Comparison of ENCODE assay signal across 36 cellular contexts in the genomic region with DNA sequence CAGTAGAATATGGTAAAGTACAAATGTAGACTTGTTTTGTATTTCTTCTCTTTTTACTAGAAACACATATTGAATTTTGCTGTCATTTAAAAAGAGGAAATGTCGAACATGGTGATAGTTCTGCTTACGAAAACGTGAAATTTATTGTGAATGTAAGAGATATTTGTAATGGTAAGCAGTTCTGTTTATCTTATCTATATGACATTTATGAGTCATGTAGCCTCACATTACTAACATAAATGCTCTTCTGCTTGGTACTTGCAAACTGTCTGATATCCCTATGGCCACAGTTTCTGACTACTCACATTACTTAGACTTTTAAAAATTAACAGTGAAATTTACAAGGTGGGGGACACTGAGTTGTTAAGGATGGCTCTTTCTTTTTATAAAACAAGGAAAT. TPM values are rescaled to one million over a fixed set of nuclear protein-coding genes. Genes with fewer than 3 reads are reported as not detected.
"Had no signal": no experiment of that assay in that cellular context is flagged by ENCODE, and none has a peak within 500 bp of the region (broad histone marks: within the 10 kb centered on the region; RNA-seq: fewer than 3 reads in every experiment).

No MANE protein-coding gene starts in this region.

- FAIRE-seq: endometrium, endothelial cell of umbilical vein had no signal

- H3K4me1 Mint-ChIP-seq: activated CD4-positive, alpha-beta T cell treated with anti-CD3 and anti-CD28 coated beads for 36 hours; activated CD4-positive, alpha-beta T cell treated with anti-CD3 and anti-CD28 coated beads, Interleukin-2, amount 10 ng/mL, durations not matched to agents 24 days and 14 days; activated CD8-positive, alpha-beta memory T cell treated with anti-CD3 and anti-CD28 coated beads, Interleukin-2, amount 10 ng/mL, durations not matched to agents 7 days and 5 days; activated naive CD4-positive, alpha-beta T cell treated with anti-CD3 and anti-CD28 coated beads, Interleukin-2, amount 10 ng/mL, durations not matched to agents 7 days and 5 days; activated naive CD8-positive, alpha-beta T cell treated with anti-CD3 and anti-CD28 coated beads, Interleukin-2, amount 10 ng/mL, durations not matched to agents 7 days and 5 days; brain had no signal

- H3K4me3 ChIP-seq: ascending aorta, breast epithelium, cardiac muscle cell, colonic mucosa, gastrocnemius medialis, heart left ventricle had no signal

- DNase-seq: activated CD4-positive, alpha-beta memory T cell treated with anti-CD3 and anti-CD28 coated beads for 36 hours; activated CD4-positive, alpha-beta T cell treated with anti-CD3 and anti-CD28 coated beads for 36 hours; activated CD4-positive, alpha-beta T cell treated with anti-CD3 and anti-CD28 coated beads, Interleukin-2, amount 10 ng/mL, durations not matched to agents 24 days and 14 days; activated CD4-positive, CD25-positive, alpha-beta regulatory T cell; activated CD4-positive, CD25-positive, alpha-beta regulatory T cell treated with anti-CD3 and anti-CD28 coated beads, Interleukin-2, amount 50 U/mL, for 72 hours; activated CD8-positive, alpha-beta memory T cell treated with anti-CD3 and anti-CD28 coated beads, Interleukin-2, amount 10 ng/mL, durations not matched to agents 7 days and 5 days; activated CD8-positive, alpha-beta memory T cell treated with anti-CD3 and anti-CD28 coated beads, Interleukin-2, amount 50 U/mL, for 4 hours; activated CD8-positive, alpha-beta T cell treated with anti-CD3 and anti-CD28 coated beads, Interleukin-2, amount 10 ng/mL, durations not matched to agents 7 days and 5 days; activated gamma-delta T cell; activated naive CD4-positive, alpha-beta T cell; activated naive CD4-positive, alpha-beta T cell treated with anti-CD3 and anti-CD28 coated beads, Interleukin-2, amount 10 ng/mL, durations not matched to agents 7 days and 5 days; activated naive CD8-positive, alpha-beta T cell treated with anti-CD3 and anti-CD28 coated beads, Interleukin-2, amount 10 ng/mL, durations not matched to agents 7 days and 5 days; activated T-cell treated with anti-CD3 and anti-CD28 coated beads, Interleukin-2, amount 50 U/mL, for 1 hour; activated T-cell treated with anti-CD3 and anti-CD28 coated beads, Interleukin-2, amount 50 U/mL, for 48 hours; central memory CD4-positive, alpha-beta T cell; cerebellar nuclear complex; colonic mucosa; effector CD8-positive, alpha-beta T cell; foreskin keratinocyte; gastrocnemius medialis; glutamatergic neuron; heart left ventricle; T-helper 2 cell had no signal

- H3K27ac ChIP-seq: ascending aorta, breast epithelium, cardiac muscle cell, colonic mucosa, epithelial cell of prostate, foreskin keratinocyte, gastrocnemius medialis, heart left ventricle had no signal

- H3K27me3 Mint-ChIP-seq: activated CD4-positive, alpha-beta memory T cell treated with anti-CD3 and anti-CD28 coated beads for 36 hours; activated naive CD4-positive, alpha-beta T cell treated with anti-CD3 and anti-CD28 coated beads, Interleukin-2, amount 10 ng/mL, durations not matched to agents 7 days and 5 days had no signal

- ATAC-seq: activated CD4-positive, alpha-beta T cell treated with anti-CD3 and anti-CD28 coated beads for 36 hours; activated CD8-positive, alpha-beta memory T cell treated with anti-CD3 and anti-CD28 coated beads, Interleukin-2, amount 10 ng/mL, durations not matched to agents 7 days and 5 days; activated CD8-positive, alpha-beta T cell treated with anti-CD3 and anti-CD28 coated beads, Interleukin-2, amount 10 ng/mL, durations not matched to agents 7 days and 5 days; activated naive CD4-positive, alpha-beta T cell treated with anti-CD3 and anti-CD28 coated beads, Interleukin-2, amount 50 U/mL, for 72 hours; esophagus mucosa; foreskin keratinocyte; gastrocnemius medialis; heart left ventricle had no signal

- H3K4me1 ChIP-seq: ascending aorta, breast epithelium, colonic mucosa, foreskin keratinocyte, gastrocnemius medialis, heart left ventricle had no signal

- H3K9me3 ChIP-seq: ascending aorta, breast epithelium, colonic mucosa, gastrocnemius medialis, heart left ventricle had no signal

- H3K36me3 ChIP-seq: ascending aorta, breast epithelium, cardiac muscle cell, colonic mucosa, gastrocnemius medialis, heart left ventricle had no signal

- H3K36me3 Mint-ChIP-seq: activated CD4-positive, alpha-beta memory T cell treated with anti-CD3 and anti-CD28 coated beads for 36 hours; activated CD8-positive, alpha-beta memory T cell treated with anti-CD3 and anti-CD28 coated beads, Interleukin-2, amount 10 ng/mL, durations not matched to agents 7 days and 5 days; activated naive CD4-positive, alpha-beta T cell treated with anti-CD3 and anti-CD28 coated beads, Interleukin-2, amount 10 ng/mL, durations not matched to agents 7 days and 5 days; activated naive CD4-positive, alpha-beta T cell treated with anti-CD3 and anti-CD28 coated beads, Interleukin-2, amount 50 U/mL, for 72 hours; activated naive CD8-positive, alpha-beta T cell treated with anti-CD3 and anti-CD28 coated beads, Interleukin-2, amount 10 ng/mL, durations not matched to agents 7 days and 5 days; brain had no signal

- H3K9me3 Mint-ChIP-seq: activated CD4-positive, alpha-beta memory T cell treated with anti-CD3 and anti-CD28 coated beads for 36 hours; activated CD4-positive, alpha-beta T cell treated with anti-CD3 and anti-CD28 coated beads, Interleukin-2, amount 10 ng/mL, durations not matched to agents 24 days and 14 days; activated naive CD4-positive, alpha-beta T cell treated with anti-CD3 and anti-CD28 coated beads, Interleukin-2, amount 10 ng/mL, durations not matched to agents 7 days and 5 days; activated naive CD4-positive, alpha-beta T cell treated with anti-CD3 and anti-CD28 coated beads, Interleukin-2, amount 50 U/mL, for 72 hours; activated naive CD8-positive, alpha-beta T cell treated with anti-CD3 and anti-CD28 coated beads, Interleukin-2, amount 10 ng/mL, durations not matched to agents 7 days and 5 days; activated T-helper 1 cell treated with anti-CD3 and anti-CD28 coated beads, Interleukin-12 subunit alpha, Interleukin-12 subunit beta, Interleukin-2, Interleukin-4 antibody, amounts not matched to agents 30 ng/mL and 10 ng/mL and 1 ng/mL, durations not matched to agents 14 hours and 24 hours and 36 hours; brain had no signal

- H3K4me3 Mint-ChIP-seq: activated CD4-positive, alpha-beta memory T cell treated with anti-CD3 and anti-CD28 coated beads for 36 hours; activated CD4-positive, alpha-beta T cell treated with anti-CD3 and anti-CD28 coated beads for 36 hours; activated CD4-positive, alpha-beta T cell treated with anti-CD3 and anti-CD28 coated beads, Interleukin-2, amount 10 ng/mL, durations not matched to agents 24 days and 14 days; activated CD8-positive, alpha-beta memory T cell treated with anti-CD3 and anti-CD28 coated beads, Interleukin-2, amount 10 ng/mL, durations not matched to agents 7 days and 5 days; activated CD8-positive, alpha-beta T cell treated with anti-CD3 and anti-CD28 coated beads, Interleukin-2, amount 10 ng/mL, durations not matched to agents 7 days and 5 days; activated naive CD4-positive, alpha-beta T cell treated with anti-CD3 and anti-CD28 coated beads, Interleukin-2, amount 10 ng/mL, durations not matched to agents 7 days and 5 days; activated naive CD8-positive, alpha-beta T cell treated with anti-CD3 and anti-CD28 coated beads, Interleukin-2, amount 10 ng/mL, durations not matched to agents 7 days and 5 days; activated T-helper 1 cell treated with anti-CD3 and anti-CD28 coated beads, Interleukin-12 subunit alpha, Interleukin-12 subunit beta, Interleukin-2, Interleukin-4 antibody, amounts not matched to agents 30 ng/mL and 10 ng/mL and 1 ng/mL, durations not matched to agents 14 hours and 24 hours and 36 hours; brain had no signal

- H3K27ac Mint-ChIP-seq: activated CD4-positive, alpha-beta memory T cell treated with anti-CD3 and anti-CD28 coated beads for 36 hours; activated CD4-positive, alpha-beta T cell treated with anti-CD3 and anti-CD28 coated beads for 36 hours; activated CD4-positive, alpha-beta T cell treated with anti-CD3 and anti-CD28 coated beads, Interleukin-2, amount 10 ng/mL, durations not matched to agents 24 days and 14 days; activated CD8-positive, alpha-beta memory T cell treated with anti-CD3 and anti-CD28 coated beads, Interleukin-2, amount 10 ng/mL, durations not matched to agents 7 days and 5 days; activated CD8-positive, alpha-beta T cell treated with anti-CD3 and anti-CD28 coated beads, Interleukin-2, amount 10 ng/mL, durations not matched to agents 7 days and 5 days; activated naive CD4-positive, alpha-beta T cell treated with anti-CD3 and anti-CD28 coated beads, Interleukin-2, amount 10 ng/mL, durations not matched to agents 7 days and 5 days; activated naive CD4-positive, alpha-beta T cell treated with anti-CD3 and anti-CD28 coated beads, Interleukin-2, amount 50 U/mL, for 72 hours; activated naive CD8-positive, alpha-beta T cell treated with anti-CD3 and anti-CD28 coated beads, Interleukin-2, amount 10 ng/mL, durations not matched to agents 7 days and 5 days; activated T-helper 1 cell treated with anti-CD3 and anti-CD28 coated beads, Interleukin-12 subunit alpha, Interleukin-12 subunit beta, Interleukin-2, Interleukin-4 antibody, amounts not matched to agents 30 ng/mL and 10 ng/mL and 1 ng/mL, durations not matched to agents 14 hours and 24 hours and 36 hours; brain had no signal

RNA-seq across cellular contexts. Expression of a gene that starts 57.9 kb away (rescaled TPM):
- total RNA-seq: activated CD4-positive, alpha-beta memory T cell treated with anti-CD3 and anti-CD28 coated beads for 36 hours; activated CD4-positive, alpha-beta T cell treated with anti-CD3 and anti-CD28 coated beads for 36 hours; activated CD4-positive, alpha-beta T cell treated with anti-CD3 and anti-CD28 coated beads, Interleukin-2, amount 10 ng/mL, durations not matched to agents 24 days and 14 days; activated CD8-positive, alpha-beta memory T cell treated with anti-CD3 and anti-CD28 coated beads for 36 hours; activated CD8-positive, alpha-beta memory T cell treated with anti-CD3 and anti-CD28 coated beads, Interleukin-2, amount 10 ng/mL, durations not matched to agents 7 days and 5 days; activated CD8-positive, alpha-beta T cell treated with anti-CD3 and anti-CD28 coated beads, Interleukin-2, amount 10 ng/mL, durations not matched to agents 7 days and 5 days; activated naive CD4-positive, alpha-beta T cell treated with anti-CD3 and anti-CD28 coated beads, Interleukin-2, amount 50 U/mL, for 72 hours; activated naive CD8-positive, alpha-beta T cell treated with anti-CD3 and anti-CD28 coated beads, Interleukin-2, amount 10 ng/mL, durations not matched to agents 7 days and 5 days; activated T-helper 1 cell treated with anti-CD3 and anti-CD28 coated beads, Interleukin-12 subunit alpha, Interleukin-12 subunit beta, Interleukin-2, Interleukin-4 antibody, amounts not matched to agents 30 ng/mL and 10 ng/mL and 1 ng/mL, durations not matched to agents 14 hours and 24 hours and 36 hours; ascending aorta; breast epithelium; colonic mucosa; dermis microvascular lymphatic vessel endothelial cell; endothelial cell of umbilical vein; esophagus mucosa; foreskin keratinocyte; gastrocnemius medialis; T-helper 1 cell treated with Interleukin-12 subunit alpha and Interleukin-12 subunit beta and Interleukin-4 antibody, amounts not matched to agents 30 ng/mL and 1 ng/mL, for 36 hours had no signal
- polyA plus RNA-seq: endothelial cell of umbilical vein, foreskin keratinocyte, heart left ventricle had no signal
